ENCODE assay signal across 14 cellular contexts in the genomic region with DNA sequence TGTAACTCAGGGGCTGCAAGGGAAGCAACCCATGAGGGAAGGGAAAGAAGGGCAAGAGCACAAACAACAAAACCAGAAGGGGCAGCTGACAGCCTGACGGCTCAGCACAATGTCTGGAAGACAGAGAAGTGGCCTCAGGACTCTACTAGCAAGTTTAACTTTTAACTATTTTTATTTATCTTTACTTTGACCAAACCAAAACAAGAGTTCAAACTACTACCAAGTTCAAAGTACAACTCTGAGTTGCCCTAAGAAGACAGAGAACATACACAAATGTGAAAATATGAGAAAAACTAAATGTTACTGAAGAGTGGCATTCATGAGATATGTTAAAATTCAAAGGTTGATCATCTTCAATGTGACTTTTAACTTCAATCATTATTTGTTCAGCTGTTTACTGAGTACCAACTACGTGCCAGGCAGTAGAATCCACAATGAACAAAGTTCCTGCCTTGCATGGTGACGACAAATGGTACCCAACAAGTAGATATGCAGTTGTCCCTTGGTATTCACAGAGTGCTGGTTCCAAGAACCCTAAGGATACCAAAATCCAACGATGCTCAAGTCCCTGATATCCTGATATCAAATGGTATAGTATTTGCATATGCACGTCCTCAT.
"Had no signal": no experiment of that assay in that cellular context is flagged by ENCODE, and none has a peak within 500 bp of the region (broad histone marks: within the 10 kb centered on the region; RNA-seq: fewer than 3 reads in every experiment).

No MANE protein-coding gene starts in this region.

- H3K27me3 Mint-ChIP-seq: activated CD4-positive, alpha-beta T cell treated with anti-CD3 and anti-CD28 coated beads for 36 hours; activated CD8-positive, alpha-beta T cell treated with anti-CD3 and anti-CD28 coated beads for 36 hours; memory B cell; type B pancreatic cell had no signal

- H3K9me3 Mint-ChIP-seq: activated CD8-positive, alpha-beta T cell treated with anti-CD3 and anti-CD28 coated beads for 36 hours; activated T-cell treated with anti-CD3 and anti-CD28 coated beads, Interleukin-2, amount 50 U/mL, for 72 hours; memory B cell; stimulated activated effector memory CD8-positive, alpha-beta T cell treated with anti-CD3 and anti-CD28 coated beads, Interleukin-12 subunit alpha, Interleukin-12 subunit beta, amount 100 ng/mL, for 72 hours; type B pancreatic cell had no signal

- H3K4me3 ChIP-seq: dorsolateral prefrontal cortex, SJSA1, skin epidermis had no signal

- H3K4me3 Mint-ChIP-seq: activated CD4-positive, alpha-beta T cell treated with anti-CD3 and anti-CD28 coated beads for 36 hours; activated CD8-positive, alpha-beta T cell treated with anti-CD3 and anti-CD28 coated beads for 36 hours; activated T-cell treated with anti-CD3 and anti-CD28 coated beads, Interleukin-2, amount 50 U/mL, for 72 hours; memory B cell; stimulated activated effector memory CD8-positive, alpha-beta T cell treated with anti-CD3 and anti-CD28 coated beads, Interleukin-12 subunit alpha, Interleukin-12 subunit beta, amount 100 ng/mL, for 72 hours; type B pancreatic cell had no signal

- H3K36me3 ChIP-seq: brain microvascular endothelial cell had no signal

- ATAC-seq: activated CD4-positive, alpha-beta T cell treated with anti-CD3 and anti-CD28 coated beads for 36 hours; activated CD8-positive, alpha-beta T cell treated with anti-CD3 and anti-CD28 coated beads for 36 hours; activated T-cell treated with anti-CD3 and anti-CD28 coated beads, Interleukin-2, amount 50 U/mL, for 72 hours; esophagus mucosa; stimulated activated effector memory CD8-positive, alpha-beta T cell treated with anti-CD3 and anti-CD28 coated beads, Interleukin-12 subunit alpha, Interleukin-12 subunit beta, amount 100 ng/mL, for 72 hours had no signal

- H3K9me3 ChIP-seq: SJSA1 had no signal

- H2AFZ ChIP-seq: parathyroid adenoma had no signal

- H3K27me3 ChIP-seq: brain microvascular endothelial cell, dorsolateral prefrontal cortex, SJSA1 had no signal

- H3K27ac Mint-ChIP-seq: activated CD4-positive, alpha-beta T cell treated with anti-CD3 and anti-CD28 coated beads for 36 hours; activated CD8-positive, alpha-beta T cell treated with anti-CD3 and anti-CD28 coated beads for 36 hours; activated T-cell treated with anti-CD3 and anti-CD28 coated beads, Interleukin-2, amount 50 U/mL, for 72 hours; memory B cell; stimulated activated effector memory CD8-positive, alpha-beta T cell treated with anti-CD3 and anti-CD28 coated beads, Interleukin-12 subunit alpha, Interleukin-12 subunit beta, amount 100 ng/mL, for 72 hours had no signal

- DNase-seq: activated CD4-positive, alpha-beta T cell treated with anti-CD3 and anti-CD28 coated beads for 36 hours; activated CD8-positive, alpha-beta memory T cell treated with anti-CD3 and anti-CD28 coated beads, Interleukin-2, amount 50 U/mL, for 4 hours; activated CD8-positive, alpha-beta T cell treated with anti-CD3 and anti-CD28 coated beads for 36 hours; activated T-cell treated with anti-CD3 and anti-CD28 coated beads, Interleukin-2, amount 50 U/mL, for 72 hours; dorsolateral prefrontal cortex; WERI-Rb-1 had no signal

- H3K27ac ChIP-seq: brain microvascular endothelial cell, parathyroid adenoma, SJSA1, skin epidermis, WERI-Rb-1 had no signal
